In the genomic region with DNA sequence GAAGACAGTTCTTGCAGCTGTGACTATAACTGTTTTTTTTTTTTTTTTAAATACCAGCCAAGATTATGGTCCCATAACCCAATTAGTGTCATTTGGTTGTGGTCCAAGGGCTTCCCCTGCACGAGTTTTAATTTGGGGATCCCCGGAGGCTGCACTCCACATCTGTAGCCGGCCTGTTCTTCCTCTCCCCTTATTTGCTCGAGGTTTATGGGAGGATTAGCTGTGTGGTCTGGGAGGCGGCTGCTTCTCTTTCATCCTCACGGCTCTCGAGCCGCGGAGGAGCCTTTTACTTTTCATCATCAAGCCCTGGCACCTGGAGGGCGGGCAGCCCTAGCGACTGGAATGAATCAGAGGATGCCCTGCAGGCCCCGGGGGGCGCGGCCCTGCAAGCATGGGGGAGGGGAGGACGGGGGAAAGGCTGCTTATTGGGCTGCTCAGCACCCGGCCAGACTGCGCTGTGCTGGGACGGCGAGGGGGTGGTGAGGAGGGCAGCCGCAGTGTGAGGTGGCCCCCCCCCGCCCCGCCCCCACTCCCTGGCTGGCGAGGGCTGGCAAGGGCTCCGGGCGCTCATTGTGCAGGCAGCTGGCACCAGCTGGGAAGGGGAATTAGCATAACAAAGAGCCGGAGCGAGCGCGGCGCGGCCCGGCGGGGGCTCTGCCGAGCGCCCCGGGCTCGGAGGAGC, we compare ENCODE assay signal across 1 cellular context.
TF ChIP-seq lines count a peak whose summit lies in the region.

No MANE protein-coding gene starts in this region.

TF ChIP-seq in WTC11, 78 proteins besides CTCF, POLR2A, EP300 and RAD21 (continued from another document):
- TF ChIP-seq, protein P1, sequence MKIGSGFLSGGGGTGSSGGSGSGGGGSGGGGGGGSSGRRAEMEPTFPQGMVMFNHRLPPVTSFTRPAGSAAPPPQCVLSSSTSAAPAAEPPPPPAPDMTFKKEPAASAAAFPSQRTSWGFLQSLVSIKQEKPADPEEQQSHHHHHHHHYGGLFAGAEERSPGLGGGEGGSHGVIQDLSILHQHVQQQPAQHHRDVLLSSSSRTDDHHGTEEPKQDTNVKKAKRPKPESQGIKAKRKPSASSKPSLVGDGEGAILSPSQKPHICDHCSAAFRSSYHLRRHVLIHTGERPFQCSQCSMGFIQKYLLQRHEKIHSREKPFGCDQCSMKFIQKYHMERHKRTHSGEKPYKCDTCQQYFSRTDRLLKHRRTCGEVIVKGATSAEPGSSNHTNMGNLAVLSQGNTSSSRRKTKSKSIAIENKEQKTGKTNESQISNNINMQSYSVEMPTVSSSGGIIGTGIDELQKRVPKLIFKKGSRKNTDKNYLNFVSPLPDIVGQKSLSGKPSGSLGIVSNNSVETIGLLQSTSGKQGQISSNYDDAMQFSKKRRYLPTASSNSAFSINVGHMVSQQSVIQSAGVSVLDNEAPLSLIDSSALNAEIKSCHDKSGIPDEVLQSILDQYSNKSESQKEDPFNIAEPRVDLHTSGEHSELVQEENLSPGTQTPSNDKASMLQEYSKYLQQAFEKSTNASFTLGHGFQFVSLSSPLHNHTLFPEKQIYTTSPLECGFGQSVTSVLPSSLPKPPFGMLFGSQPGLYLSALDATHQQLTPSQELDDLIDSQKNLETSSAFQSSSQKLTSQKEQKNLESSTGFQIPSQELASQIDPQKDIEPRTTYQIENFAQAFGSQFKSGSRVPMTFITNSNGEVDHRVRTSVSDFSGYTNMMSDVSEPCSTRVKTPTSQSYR (CRISPR knock-in tag; IDR thresholded peaks at IDR 0.05) = peak; percentile 94
